ENCODE assay signal across 26 cellular contexts in the genomic region with DNA sequence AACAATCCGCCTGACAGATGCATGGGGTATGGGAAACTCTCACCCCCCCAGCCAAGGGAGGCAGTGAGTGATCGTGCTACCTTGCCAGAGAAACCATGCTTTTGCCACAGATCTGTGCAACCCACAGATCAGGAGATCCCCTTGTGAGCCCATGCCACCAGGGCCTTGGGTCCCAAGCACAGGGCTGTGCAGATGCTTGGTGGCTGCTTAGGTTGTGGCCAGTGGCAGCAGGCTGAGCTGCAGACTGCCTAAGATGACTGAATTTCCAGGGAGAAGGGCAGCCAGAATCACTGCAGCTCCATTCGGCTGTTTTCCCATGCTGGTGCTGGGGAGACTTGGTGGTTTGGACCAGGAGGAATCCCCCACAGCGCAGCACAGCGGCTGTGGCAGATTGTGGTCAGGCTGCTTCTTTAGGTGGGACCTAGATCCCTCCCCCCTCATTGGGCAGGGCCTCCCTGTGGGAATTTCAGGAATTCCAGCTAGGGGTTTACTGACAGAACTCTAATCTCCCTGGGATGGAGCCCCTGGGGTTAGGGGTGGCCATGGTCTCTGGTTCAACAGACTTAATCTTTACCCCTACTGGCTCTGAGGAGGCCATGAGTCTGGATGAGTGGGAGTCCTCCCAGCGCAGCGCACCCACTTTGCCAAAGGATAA.
"Had no signal": no experiment of that assay in that cellular context is flagged by ENCODE, and none has a peak within 500 bp of the region (broad histone marks: within the 10 kb centered on the region; RNA-seq: fewer than 3 reads in every experiment).

No MANE protein-coding gene starts in this region.

- H3K4me1 ChIP-seq: adrenal gland, ascending aorta, colonic mucosa, esophagus squamous epithelium, gastroesophageal sphincter, lower lobe of right lung, prostate gland, thyroid gland, upper lobe of right lung had no signal

- H3K27me3 ChIP-seq: adrenal gland, ascending aorta, colonic mucosa, esophagus squamous epithelium, gastroesophageal sphincter, thyroid gland, upper lobe of right lung had no signal

- H3K9me3 ChIP-seq: colonic mucosa, esophagus squamous epithelium, gastroesophageal sphincter, lower lobe of right lung, prostate gland, thyroid gland, upper lobe of right lung had no signal

- H3K4me3 ChIP-seq: adrenal gland, ascending aorta, colonic mucosa, esophagus squamous epithelium, gastroesophageal sphincter, lower lobe of right lung, prostate gland, thyroid gland, upper lobe of right lung had no signal

- H3K36me3 ChIP-seq: adrenal gland, ascending aorta, colonic mucosa, esophagus squamous epithelium, gastroesophageal sphincter, lower lobe of right lung, prostate gland, thyroid gland, upper lobe of right lung, WERI-Rb-1 had no signal

- ATAC-seq: activated T-cell treated with anti-CD3 and anti-CD28 coated beads, Interleukin-2, amount 50 U/mL, for 4 hours; gastroesophageal sphincter; left lobe of liver; lower lobe of right lung; naive thymus-derived CD4-positive, alpha-beta T cell; T-cell; upper lobe of right lung had no signal

- DNase-seq: activated CD4-positive, alpha-beta T cell treated with anti-CD3 and anti-CD28 coated beads for 1 hour; activated CD4-positive, alpha-beta T cell treated with anti-CD3 and anti-CD28 coated beads, Interleukin-2, amount 50 U/mL, for 1 hour; activated naive CD4-positive, alpha-beta T cell; activated T-cell treated with anti-CD3 and anti-CD28 coated beads, Interleukin-2, amount 50 U/mL, for 4 hours; adrenal gland; central memory CD4-positive, alpha-beta T cell; colonic mucosa; esophagus squamous epithelium; head of caudate nucleus; lower lobe of right lung; naive thymus-derived CD4-positive, alpha-beta T cell; stimulated activated CD4-positive, alpha-beta T cell treated with anti-CD3 and anti-CD28 coated beads, Interleukin-4, amount 100 ng/mL, for 4 hours; substantia nigra; T-cell; thyroid gland; upper lobe of right lung; WERI-Rb-1 had no signal

- H3K27ac Mint-ChIP-seq: activated naive CD8-positive, alpha-beta T cell; activated T-helper 2 cell treated with anti-CD3 and anti-CD28 coated beads, Interferon-gamma antibody, Interleukin-2, Interleukin-4, amounts not matched to agents 10 μg/mL and 5 μg/mL and 100 μg/mL, durations not matched to agents 14 hours and 24 hours and 36 hours; naive thymus-derived CD4-positive, alpha-beta T cell; stimulated activated naive CD8-positive, alpha-beta T cell treated with anti-CD3 and anti-CD28 coated beads, Interleukin-15, Interleukin-2, amounts not matched to agents 100 ng/mL and 50 ng/mL, for 24 hours; T-cell; T-helper 2 cell treated with Interferon-gamma antibody and Interleukin-4, amounts not matched to agents 5 μg/mL and 100 μg/mL, for 36 hours had no signal

- H3K27ac ChIP-seq: adrenal gland, ascending aorta, colonic mucosa, esophagus squamous epithelium, gastroesophageal sphincter, lower lobe of right lung, prostate gland, thyroid gland, upper lobe of right lung, WERI-Rb-1 had no signal

- H3K4me3 Mint-ChIP-seq: activated naive CD8-positive, alpha-beta T cell; activated T-cell treated with anti-CD3 and anti-CD28 coated beads, Interleukin-2, amount 50 U/mL, for 4 hours; naive thymus-derived CD4-positive, alpha-beta T cell; neural crest cell; stimulated activated naive CD8-positive, alpha-beta T cell treated with anti-CD3 and anti-CD28 coated beads, Interleukin-15, Interleukin-2, amounts not matched to agents 100 ng/mL and 50 ng/mL, for 24 hours; T-cell; T-helper 2 cell treated with Interferon-gamma antibody and Interleukin-4, amounts not matched to agents 5 μg/mL and 100 μg/mL, for 36 hours had no signal

- H3K36me3 Mint-ChIP-seq: activated naive CD8-positive, alpha-beta T cell; naive thymus-derived CD4-positive, alpha-beta T cell; T-cell had no signal

- H3K9me3 Mint-ChIP-seq: activated T-cell treated with anti-CD3 and anti-CD28 coated beads, Interleukin-2, amount 50 U/mL, for 4 hours; activated T-helper 2 cell treated with anti-CD3 and anti-CD28 coated beads, Interferon-gamma antibody, Interleukin-2, Interleukin-4, amounts not matched to agents 10 μg/mL and 5 μg/mL and 100 μg/mL, durations not matched to agents 14 hours and 24 hours and 36 hours; stimulated activated naive CD8-positive, alpha-beta T cell treated with anti-CD3 and anti-CD28 coated beads, Interleukin-15, Interleukin-2, amounts not matched to agents 100 ng/mL and 50 ng/mL, for 24 hours; T-helper 2 cell treated with Interferon-gamma antibody and Interleukin-4, amounts not matched to agents 5 μg/mL and 100 μg/mL, for 36 hours had no signal
